Comparison of ENCODE assay signal across 8 cellular contexts in genomic region chr12:30753233-30753632, GRCh38. TPM values are rescaled to one million over a fixed set of nuclear protein-coding genes. Genes with fewer than 3 reads are reported as not detected.
DNase-seq lines count a peak whose midpoint lies in the region; ATAC-seq and TF ChIP-seq lines count a peak whose summit lies in the region.

No MANE protein-coding gene starts in this region.

- no peaks in the 10 kb centered on the region for H3K27me3 Mint-ChIP-seq in Caco-2 (ENCODE audit: insufficient read depth, unreplicated experiment)
- no peaks in the 10 kb centered on the region for H3K27me3 Mint-ChIP-seq in T-cell

- CTCF ChIA-PET in Caco-2 (lab: Charles Lee) (interaction anchor here (0.7 to 3.6 kb wide), 6 partner anchors 10 to 54 kb away, joined by 3 to 21 read pairs (median 4); no protein-coding TSS in a partner anchor), HEK293 (lab: Yijun Ruan, JAX) (interaction anchor here (0.8 to 6.0 kb wide), 8 partner anchors 10 to 233 kb away, joined by 3 to 24 read pairs (median 4); no protein-coding TSS in a partner anchor), T-cell (lab: Charles Lee) (interaction anchor here (0.6 to 1.7 kb wide), 8 partner anchors 8 to 1372 kb away, joined by 3 to 12 read pairs (median 3); partner anchors contain the start of genes IPO8 (in 2 of the 2) and ERGIC2 (in 1 of the 2))

- H3K9me3 Mint-ChIP-seq in Caco-2 (ENCODE audit: unreplicated experiment) (no peaks in the 10 kb centered on the region), T-cell (no peaks in the 10 kb centered on the region)

- H3K4me3 ChIP-seq in Caco-2 (ENCODE audit: low read depth, low read length) (no peak overlapping the region), HEK293 (ENCODE audit: low read depth, low read length) (no peak overlapping the region), fibroblast of pulmonary artery (replicated peaks; ENCODE audit: low read depth, low read length) (peak overlapping the region; percentile 86), thoracic aorta (peak overlapping the region; percentile 83)

- DNase-seq in Caco-2: peak; percentile 57 to 59
- DNase-seq in T-cell: peak in 15 of 34 experiments; percentile 2 to 27 (median 9)
- DNase-seq in fibroblast of pulmonary artery (ENCODE audit: low read depth): peak; percentile 64
- DNase-seq in thoracic aorta (ENCODE audit: low spot score): no peak

- peaks cover 12% of the 10 kb centered on the region for H3K36me3 Mint-ChIP-seq in Caco-2 (ENCODE audit: insufficient read depth, unreplicated experiment)
- H3K36me3 Mint-ChIP-seq in T-cell: peaks cover 20% of the 10 kb centered on the region

- H3K4me1 Mint-ChIP-seq in Caco-2 (ENCODE audit: low read depth, unreplicated experiment): peaks cover 19% of the 10 kb centered on the region
- H3K4me1 Mint-ChIP-seq in T-cell: peaks cover 55 to 64% (median 57%) of the 10 kb centered on the region in 3 donors

- ATAC-seq in T-cell (replicated peaks in 1 of 4) (no peak), thoracic aorta (ENCODE audit: insufficient number of reproducible peaks, low FRiP score, low read depth) (no peak), HG02885 (IDR thresholded peaks at IDR 0.05; ENCODE audit: poor library complexity, unreplicated experiment) (no peak), HG03025 (IDR thresholded peaks at IDR 0.05; ENCODE audit: low FRiP score, unreplicated experiment) (no peak), HG02678 (IDR thresholded peaks at IDR 0.05; ENCODE audit: unreplicated experiment) (no peak)

- H3K4me3 Mint-ChIP-seq in Caco-2 (ENCODE audit: unreplicated experiment) (peak overlapping the region; percentile 93), T-cell (peak overlapping the region; percentile 91 to 95 (median 94))

- H3K36me3 ChIP-seq in Caco-2 (ENCODE audit: control insufficient read depth, insufficient read depth, low read length): no peaks in the 10 kb centered on the region
- peaks cover 0 to 21% of the 10 kb centered on the region in 2 experiments; a peak in 1 of 3 replicates for H3K36me3 ChIP-seq in HEK293 (ENCODE audit: control insufficient read depth in 2 of 2, insufficient read depth in 1 of 2, low read length in 2 of 2)
- no peaks in the 10 kb centered on the region for H3K36me3 ChIP-seq in thoracic aorta

- H3K9me3 ChIP-seq in Caco-2: no peaks in the 10 kb centered on the region
- no peaks in the 10 kb centered on the region for H3K9me3 ChIP-seq in HEK293 (ENCODE audit: control insufficient read depth, insufficient read depth, low read depth, low read length)
- no peaks in the 10 kb centered on the region for H3K9me3 ChIP-seq in thoracic aorta

- H3K27ac Mint-ChIP-seq in Caco-2 (ENCODE audit: unreplicated experiment) (peak overlapping the region; percentile 30), T-cell (peak overlapping the region in 1 of 2 donors; percentile 39)

- peaks cover 12% of the 10 kb centered on the region; the same call in 1 of the 2 replicates for H3K4me1 ChIP-seq in Caco-2
- 0 out of 2 replicates have a peak, but pooled peaks cover 4% of the 10 kb centered on the region for H3K4me1 ChIP-seq in HEK293 (ENCODE audit: control insufficient read depth, insufficient read depth, low read length)
- peaks cover 16 to 17% of the 10 kb centered on the region in 2 donors for H3K4me1 ChIP-seq in thoracic aorta (ENCODE audit: control insufficient read depth in 1 of 2, low read depth in 2 of 2)

- no peak overlapping the region for H3K27ac ChIP-seq in HEK293 (ENCODE audit: extremely low read depth, low read depth, low read length)
- H3K27ac ChIP-seq in thoracic aorta: no peak overlapping the region

- BruUV-seq in Caco-2 (replicated peaks; lab: Mats Ljungman, UMichigan): no TSS peak

- H3K27me3 ChIP-seq in Caco-2 (replicated peaks; ENCODE audit: control insufficient read depth, insufficient read depth, low read length): no peaks in the 10 kb centered on the region
- no peaks in the 10 kb centered on the region for H3K27me3 ChIP-seq in thoracic aorta (replicated peaks; ENCODE audit: insufficient read depth)

- intact Hi-C loops in Caco-2 (cut with micrococcal nuclease; ENCODE audit: unreplicated experiment): loop anchor here (1.0 to 10.0 kb wide), 4 partner anchors 41 to 548 kb away; no protein-coding TSS in a partner anchor

- TF ChIP-seq CTCF in Caco-2 (IDR thresholded peaks at IDR 0.05; ENCODE audit: insufficient read depth in 1 of 2, low read depth in 1 of 2, low read length in 1 of 2, severe bottlenecking in 1 of 2, unreplicated experiment in 1 of 2) (peak; percentile 31 to 57), HEK293 (tag by site-specific recombination; IDR thresholded peaks at IDR 0.05) (no peak; the same call in 1 of the 2 replicates), fibroblast of pulmonary artery (IDR thresholded peaks at IDR 0.05; ENCODE audit: low read length, missing control alignments) (peak; percentile 64), thoracic aorta (IDR thresholded peaks at IDR 0.05) (peak; percentile 23)

- POLR2A ChIA-PET in Caco-2 (lab: Charles Lee): interaction anchor here (0.6 to 0.7 kb wide), 2 partner anchors 10 to 58 kb away, joined by 3 to 7 read pairs; partner anchors contain the start of gene IPO8
- POLR2A ChIA-PET in HEK293 (lab: Yijun Ruan, JAX): interaction anchor here (0.6 to 3.8 kb wide), 6 partner anchors 9 to 58 kb away, joined by 3 to 33 read pairs (median 6); partner anchors contain the start of gene IPO8
- POLR2A ChIA-PET in T-cell (lab: Charles Lee): no interaction called here

TF ChIP-seq in HEK293, 187 proteins besides CTCF, POLR2A, EP300 and RAD21:
- TF ChIP-seq ZIC2 (tag by site-specific recombination; IDR thresholded peaks at IDR 0.05): peak; percentile 26; the same call in 1 of the 2 replicates
- no peak for TF ChIP-seq ZNF585B (tag by site-specific recombination; IDR thresholded peaks at IDR 0.05)
- 0 out of 2 replicates have a peak, but pooled peaks have one; percentile 3 for TF ChIP-seq ZNF654 (tag by site-specific recombination; IDR thresholded peaks at IDR 0.05; ENCODE audit: low read depth)
- peak; percentile 14; the same call in 1 of the 2 replicates for TF ChIP-seq TRIM28 (IDR thresholded peaks at IDR 0.05; ENCODE audit: borderline replicate concordance, low read length)

RNA-seq across cellular contexts. Expression of gene CAPRIN2, which starts 1.5 kb away (rescaled TPM):
- total RNA-seq in Caco-2 (2022) (19.6 and 21.7 TPM in 2 replicates), T-cell (10 to 100 TPM; 26.3 to 38.9 (median 33.3) TPM), thoracic aorta (10 to 100 TPM; 52.8 to 61.8 TPM)

RNA-seq across cellular contexts. Expression of gene IPO8, which starts 57.6 kb away (rescaled TPM):
- total RNA-seq in Caco-2 (2022) (50.4 and 56.6 TPM in 2 replicates), T-cell (10 to 100 TPM; 29.9 to 54.9 (median 45.1) TPM), thoracic aorta (10 to 100 TPM; 28.8 to 49.4 TPM)

Comparison
In these comparisons a context has a peak if more than half of its experiments do, and no peak if none do; other contexts are left out.
1. H3K4me3 ChIP-seq: peak in fibroblast of pulmonary artery (single experiment) and thoracic aorta (single experiment); none in Caco-2 (single experiment) and HEK293 (single experiment).
2. POLR2A ChIA-PET loops: an anchor here in Caco-2 (0.6 to 0.7 kb wide) and HEK293 (0.6 to 3.8 kb wide); none called in T-cell.